ENCODE assay signal across 15 cellular contexts in the genomic region with DNA sequence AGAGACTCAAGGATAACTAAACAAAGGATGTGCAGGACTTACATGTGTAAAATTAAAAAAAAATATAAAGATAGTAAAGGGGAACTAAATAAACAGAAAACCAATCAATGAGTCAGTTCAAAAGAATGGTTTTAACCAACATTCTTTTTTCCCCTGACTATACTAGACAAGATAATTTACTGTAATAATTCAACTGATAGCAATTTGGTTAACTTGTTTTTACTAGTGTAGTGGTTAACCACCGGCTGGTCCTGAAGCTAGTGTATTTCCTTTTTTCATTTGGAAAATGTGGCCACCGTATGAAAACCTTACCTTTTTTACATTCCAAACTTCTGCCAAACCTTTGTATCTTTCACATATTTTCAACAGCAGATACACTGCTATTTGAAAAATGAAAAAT.
DNase-seq lines count a peak whose midpoint lies in the region; ATAC-seq, FAIRE-seq and TF ChIP-seq lines count a peak whose summit lies in the region.
"Had no signal": no experiment of that assay in that cellular context is flagged by ENCODE, and none has a peak within 500 bp of the region (broad histone marks: within the 10 kb centered on the region; RNA-seq: fewer than 3 reads in every experiment).

No MANE protein-coding gene starts in this region.

- no peaks in the 10 kb centered on the region for H3K27me3 ChIP-seq in IMR-90 (ENCODE audit: control insufficient read depth, insufficient read depth, low read length)
- H3K27me3 ChIP-seq: esophagus squamous epithelium, MG63, upper lobe of left lung had no signal

- intact Hi-C loops in IMR-90 (cut with micrococcal nuclease), result no loop called here
- intact Hi-C loops in posterior cingulate gyrus (cut with DNase I), result no loop called here

- H3K9ac ChIP-seq in IMR-90 (ENCODE audit: low read depth, low read length), result no peak overlapping the region

- ATAC-seq in A549 (no peak), GM18909 (IDR thresholded peaks at IDR 0.05; ENCODE audit: poor library complexity, unreplicated experiment) (peak; percentile 62), IMR-90 (ENCODE audit: low read depth) (peak; percentile 46)
- ATAC-seq: activated CD8-positive, alpha-beta T cell treated with anti-CD3 and anti-CD28 coated beads, Interleukin-2, amount 10 ng/mL, durations not matched to agents 7 days and 5 days had no signal

- H2BK20ac ChIP-seq in IMR-90 (ENCODE audit: low read depth, low read length), result no peak overlapping the region

- WGBS in A549 (ENCODE audit: missing lambda C conversion rate), result 82% methylated on average over 2 of the region's 2 CpGs
- WGBS in IMR-90 (ENCODE audit: extremely low coverage in 2 of 2, insufficient read length in 1 of 2), 2 experiments, result no CpG with 5 or more reads among the region's 2 CpGs

- H2AFZ ChIP-seq in IMR-90 (replicated peaks; ENCODE audit: low read length, poor library complexity), result no peak overlapping the region

- H3K4me3 ChIP-seq in A549 (no peak overlapping the region), IMR-90 (ENCODE audit: insufficient read depth, low read depth, low read length) (no peak overlapping the region)
- H3K4me3 ChIP-seq: esophagus squamous epithelium, MG63, upper lobe of left lung had no signal

- H3K79me1 ChIP-seq in IMR-90 (ENCODE audit: low read depth in 1 of 2, low read length in 2 of 2), result peaks cover 10 to 20% of the 10 kb centered on the region in 2 experiments; a peak in 2 of 4 replicates

- CTCF ChIA-PET in A549 (lab: Yijun Ruan, JAX) (interaction anchor here (1.0 kb wide), 1 partner anchor 127 kb away, joined by 3 read pairs; no protein-coding TSS in a partner anchor), IMR-90 (lab: Yijun Ruan, JAX) (interaction anchor here (0.6 to 1.1 kb wide), 2 partner anchors 16 to 55 kb away, joined by 3 to 4 read pairs; no protein-coding TSS in a partner anchor)

- no peak overlapping the region for H3K4ac ChIP-seq in IMR-90 (ENCODE audit: low read depth, low read length)

- no TSS peak for BruUV-seq in IMR-90 (replicated peaks; lab: Mats Ljungman, UMichigan)

- no peak overlapping the region for H4K91ac ChIP-seq in IMR-90 (ENCODE audit: insufficient read depth, low read depth, low read length)

- H2AK9ac ChIP-seq in IMR-90 (replicated peaks; ENCODE audit: low read depth, low read length, poor library complexity), result no peak overlapping the region

- in situ Hi-C loops in IMR-90 (cut with MboI; ENCODE audit: low sequenced_read_pairs), result no loop called here

- H3K18ac ChIP-seq in IMR-90 (ENCODE audit: low read depth, low read length), result no peak overlapping the region

- no peak overlapping the region for H3K27ac ChIP-seq in A549
- no peak overlapping the region for H3K27ac ChIP-seq in IMR-90 (ENCODE audit: insufficient read depth, low read length)
- H3K27ac ChIP-seq: esophagus squamous epithelium, upper lobe of left lung had no signal

- no peak overlapping the region for H3K56ac ChIP-seq in IMR-90 (ENCODE audit: extremely low read depth, insufficient read depth, low read length)

- H4K5ac ChIP-seq in IMR-90 (ENCODE audit: low read depth, low read length), result no peak overlapping the region

- 0 out of 2 replicates have a peak, but pooled peaks cover 3% of the 10 kb centered on the region for H3K9me1 ChIP-seq in IMR-90 (ENCODE audit: insufficient read depth, low read length)

- no peak for DNase-seq in A549 (ENCODE audit: low read depth in 1 of 2, low spot score in 1 of 2)
- peak; percentile 61 for DNase-seq in IMR-90
- DNase-seq in posterior cingulate gyrus, result no peak
- DNase-seq in RPMI8226, result no peak
- DNase-seq in stimulated activated CD4-positive, alpha-beta T cell treated with anti-CD3 and anti-CD28 coated beads, Interleukin-2, amount 100 ng/mL, for 24 hours, result no peak
- no peak for DNase-seq in stimulated activated CD8-positive, alpha-beta memory T cell treated with anti-CD3 and anti-CD28 coated beads, Interleukin-4, amount 100 ng/mL, for 48 hours
- DNase-seq: activated CD8-positive, alpha-beta T cell treated with anti-CD3 and anti-CD28 coated beads, Interleukin-2, amount 10 ng/mL, durations not matched to agents 7 days and 5 days; activated naive CD4-positive, alpha-beta T cell treated with anti-CD3 and anti-CD28 coated beads for 36 hours; esophagus squamous epithelium; MG63; NCI-H2227 treated with DMSO at 0.1 percent for 48 hours; upper lobe of left lung had no signal

- POLR2A ChIA-PET in A549 (lab: Yijun Ruan, JAX), result interaction anchor here (0.6 kb wide), 1 partner anchor 890 kb away, joined by 3 read pairs; no protein-coding TSS in a partner anchor
- POLR2A ChIA-PET in IMR-90 (lab: Charles Lee; ENCODE audit: unreplicated experiment), result no interaction called here

- no peaks in the 10 kb centered on the region for H4K20me1 ChIP-seq in IMR-90 (ENCODE audit: insufficient read depth, low read length)

- no peak for TF ChIP-seq EP300 in A549 (IDR thresholded peaks at IDR 0.05)

- TF ChIP-seq POLR2A in A549 (IDR thresholded peaks at IDR 0.05; ENCODE audit: low read length) (no peak), IMR-90 (IDR thresholded peaks at IDR 0.05; ENCODE audit: low read depth, low read length) (no peak)

- peak overlapping the region; percentile 39 for H3K4me2 ChIP-seq in A549
- no peak overlapping the region for H3K4me2 ChIP-seq in IMR-90 (ENCODE audit: low read depth, low read length)

- H3K4me1 ChIP-seq in A549 (peaks cover 33% of the 10 kb centered on the region), IMR-90 (ENCODE audit: control insufficient read depth, insufficient read depth, low read length) (peaks cover 6% of the 10 kb centered on the region)
- H3K4me1 ChIP-seq: esophagus squamous epithelium, upper lobe of left lung had no signal

- H3K9me3 ChIP-seq in A549, result no peaks in the 10 kb centered on the region
- H3K9me3 ChIP-seq in IMR-90 (ENCODE audit: control insufficient read depth, insufficient read depth, low read length), result no peaks in the 10 kb centered on the region
- H3K9me3 ChIP-seq: esophagus squamous epithelium, upper lobe of left lung had no signal

- dilution Hi-C loops in IMR-90 (cut with HindIII; ENCODE audit: low sequenced_read_pairs, unreplicated experiment), result no loop called here

- H2BK120ac ChIP-seq in IMR-90 (ENCODE audit: low read depth, low read length), result no peak overlapping the region

- no peak for FAIRE-seq in A549 (lab: Jason Lieb, UNC)
- FAIRE-seq in endometrium (lab: Jason Lieb, UNC), result peak; percentile 12
- FAIRE-seq: GM12892 had no signal

- H2BK5ac ChIP-seq in IMR-90 (ENCODE audit: low read depth, low read length, poor library complexity, severe bottlenecking), result no peak overlapping the region

- TF ChIP-seq CTCF in A549 (IDR thresholded peaks at IDR 0.05) (no peak), IMR-90 (conservative IDR thresholded peaks at IDR 0.05; ENCODE audit: low read depth, low read length) (no peak)

- no peak overlapping the region for H2BK15ac ChIP-seq in IMR-90 (ENCODE audit: low read depth, low read length)

- no peak overlapping the region for H2AK5ac ChIP-seq in IMR-90 (ENCODE audit: low read depth, low read length)

- no peak overlapping the region for H3K14ac ChIP-seq in IMR-90 (replicated peaks; ENCODE audit: low read depth, low read length)

- no peak overlapping the region for H4K8ac ChIP-seq in IMR-90 (ENCODE audit: low read depth in 2 of 2, low read length in 2 of 2)

- no peaks in the 10 kb centered on the region for H3K36me3 ChIP-seq in IMR-90 (ENCODE audit: control insufficient read depth, insufficient read depth, low read length)
- H3K36me3 ChIP-seq: esophagus squamous epithelium, MG63, upper lobe of left lung had no signal

- no peak for TF ChIP-seq RAD21 in A549 (conservative IDR thresholded peaks at IDR 0.05 in 1 of 2, IDR thresholded peaks at IDR 0.05 in 1 of 2)
- TF ChIP-seq RAD21 in IMR-90 (IDR thresholded peaks at IDR 0.05; ENCODE audit: low read length), result no peak

- no peak overlapping the region for H3K23ac ChIP-seq in IMR-90 (ENCODE audit: low read depth, low read length)

TF ChIP-seq in A549, 52 proteins besides CTCF, POLR2A, EP300 and RAD21 (continues in another document):
- TF ChIP-seq JUNB (IDR thresholded peaks at IDR 0.05), result no peak
- TF ChIP-seq JUN (IDR thresholded peaks at IDR 0.05), result no peak
- TF ChIP-seq ZNF302 (CRISPR knock-in tag; IDR thresholded peaks at IDR 0.05), result no peak
- TF ChIP-seq, protein P1, sequence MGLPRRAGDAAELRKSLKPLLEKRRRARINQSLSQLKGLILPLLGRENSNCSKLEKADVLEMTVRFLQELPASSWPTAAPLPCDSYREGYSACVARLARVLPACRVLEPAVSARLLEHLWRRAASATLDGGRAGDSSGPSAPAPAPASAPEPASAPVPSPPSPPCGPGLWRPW (IDR thresholded peaks at IDR 0.05), result no peak
- no peak for TF ChIP-seq HOXA7 (CRISPR knock-in tag; IDR thresholded peaks at IDR 0.05)
- TF ChIP-seq, protein P2, sequence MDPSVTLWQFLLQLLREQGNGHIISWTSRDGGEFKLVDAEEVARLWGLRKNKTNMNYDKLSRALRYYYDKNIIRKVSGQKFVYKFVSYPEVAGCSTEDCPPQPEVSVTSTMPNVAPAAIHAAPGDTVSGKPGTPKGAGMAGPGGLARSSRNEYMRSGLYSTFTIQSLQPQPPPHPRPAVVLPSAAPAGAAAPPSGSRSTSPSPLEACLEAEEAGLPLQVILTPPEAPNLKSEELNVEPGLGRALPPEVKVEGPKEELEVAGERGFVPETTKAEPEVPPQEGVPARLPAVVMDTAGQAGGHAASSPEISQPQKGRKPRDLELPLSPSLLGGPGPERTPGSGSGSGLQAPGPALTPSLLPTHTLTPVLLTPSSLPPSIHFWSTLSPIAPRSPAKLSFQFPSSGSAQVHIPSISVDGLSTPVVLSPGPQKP (IDR thresholded peaks at IDR 0.05; ENCODE audit: low read depth, low read length), result no peak
- no peak for TF ChIP-seq HOXB13 (CRISPR knock-in tag; IDR thresholded peaks at IDR 0.05; ENCODE audit: low read depth)

TF ChIP-seq in IMR-90, 13 proteins besides CTCF, POLR2A, EP300 and RAD21 (continues in another document):
- TF ChIP-seq CEBPB (IDR thresholded peaks at IDR 0.05; ENCODE audit: low read depth, low read length) (no peak), CHD1 (IDR thresholded peaks at IDR 0.05; ENCODE audit: low read depth, low read length) (no peak), FOS (IDR thresholded peaks at IDR 0.05; ENCODE audit: low read depth, low read length) (no peak), NFE2L2 (IDR thresholded peaks at IDR 0.05; ENCODE audit: low read depth, low read length) (no peak), RFX5 (IDR thresholded peaks at IDR 0.05; ENCODE audit: low read depth, low read length) (no peak), BHLHE40 (IDR thresholded peaks at IDR 0.05; ENCODE audit: low read depth, low read length) (no peak), MAFK (IDR thresholded peaks at IDR 0.05; ENCODE audit: low read depth, low read length) (no peak)
- TF ChIP-seq, protein P2 (IDR thresholded peaks at IDR 0.05; ENCODE audit: borderline replicate concordance, low read depth, low read length), result no peak

Comparison
In these comparisons a context has a peak if more than half of its experiments do, and no peak if none do; other contexts are left out.
1. ATAC-seq: peak in GM18909 (single experiment) and IMR-90 (single experiment); none in A549 (0 of 2).